In the genomic region with DNA sequence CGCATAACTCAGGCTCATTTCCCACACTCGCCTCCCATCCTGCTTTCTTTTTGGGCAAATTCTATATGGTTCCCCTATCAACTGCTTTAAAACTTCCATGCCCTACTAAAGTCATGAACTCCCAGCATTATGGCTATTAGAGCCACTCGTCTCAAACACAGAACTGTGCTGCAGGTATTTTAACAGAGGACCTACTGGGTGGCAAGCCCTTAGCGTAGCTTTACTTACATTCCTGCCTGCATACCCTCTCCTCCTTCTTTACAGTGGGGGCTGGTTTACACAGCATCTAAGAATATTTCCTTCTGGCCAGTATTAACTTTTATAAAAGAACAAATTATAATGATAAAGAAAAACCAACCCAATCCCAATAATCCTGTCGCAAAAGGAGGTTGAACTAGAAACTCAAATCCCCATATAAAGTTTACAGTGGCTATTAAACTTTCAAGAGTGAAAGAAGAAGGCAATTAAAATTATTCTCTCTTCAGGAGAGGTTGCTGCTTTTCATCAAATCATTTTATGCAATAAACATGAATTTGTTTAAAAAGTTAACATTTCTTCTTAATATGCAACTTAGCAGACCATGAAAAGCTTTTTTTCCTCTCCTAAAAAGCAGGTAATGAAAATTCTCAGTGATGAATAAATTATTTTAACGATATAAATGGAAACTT, we compare ENCODE assay signal across 1 cellular context.
TF ChIP-seq lines count a peak whose summit lies in the region.

No MANE protein-coding gene starts in this region.

TF ChIP-seq in WTC11, 78 proteins besides CTCF, POLR2A, EP300 and RAD21 (continued from another document):
- TF ChIP-seq ZNF532 (CRISPR knock-in tag; IDR thresholded peaks at IDR 0.05; ENCODE audit: borderline replicate concordance) (no peak), JAZF1 (CRISPR knock-in tag; IDR thresholded peaks at IDR 0.05) (no peak), ZBTB21 (CRISPR knock-in tag; IDR thresholded peaks at IDR 0.05; ENCODE audit: borderline replicate concordance) (no peak), RELA (CRISPR knock-in tag; IDR thresholded peaks at IDR 0.05; ENCODE audit: borderline replicate concordance) (no peak), NFE2L1 (CRISPR knock-in tag; IDR thresholded peaks at IDR 0.05) (no peak), IRF1 (CRISPR knock-in tag; IDR thresholded peaks at IDR 0.05) (no peak), JUN (CRISPR knock-in tag; IDR thresholded peaks at IDR 0.05) (no peak), NFYB (CRISPR knock-in tag; conservative IDR thresholded peaks at IDR 0.05; ENCODE audit: low read depth) (no peak)
- TF ChIP-seq, protein P1, sequence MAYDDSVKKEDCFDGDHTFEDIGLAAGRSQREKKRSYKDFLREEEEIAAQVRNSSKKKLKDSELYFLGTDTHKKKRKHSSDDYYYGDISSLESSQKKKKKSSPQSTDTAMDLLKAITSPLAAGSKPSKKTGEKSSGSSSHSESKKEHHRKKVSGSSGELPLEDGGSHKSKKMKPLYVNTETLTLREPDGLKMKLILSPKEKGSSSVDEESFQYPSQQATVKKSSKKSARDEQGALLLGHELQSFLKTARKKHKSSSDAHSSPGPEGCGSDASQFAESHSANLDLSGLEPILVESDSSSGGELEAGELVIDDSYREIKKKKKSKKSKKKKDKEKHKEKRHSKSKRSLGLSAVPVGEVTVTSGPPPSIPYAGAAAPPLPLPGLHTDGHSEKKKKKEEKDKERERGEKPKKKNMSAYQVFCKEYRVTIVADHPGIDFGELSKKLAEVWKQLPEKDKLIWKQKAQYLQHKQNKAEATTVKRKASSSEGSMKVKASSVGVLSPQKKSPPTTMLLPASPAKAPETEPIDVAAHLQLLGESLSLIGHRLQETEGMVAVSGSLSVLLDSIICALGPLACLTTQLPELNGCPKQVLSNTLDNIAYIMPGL (CRISPR knock-in tag; IDR thresholded peaks at IDR 0.05): no peak
- TF ChIP-seq, protein P2, sequence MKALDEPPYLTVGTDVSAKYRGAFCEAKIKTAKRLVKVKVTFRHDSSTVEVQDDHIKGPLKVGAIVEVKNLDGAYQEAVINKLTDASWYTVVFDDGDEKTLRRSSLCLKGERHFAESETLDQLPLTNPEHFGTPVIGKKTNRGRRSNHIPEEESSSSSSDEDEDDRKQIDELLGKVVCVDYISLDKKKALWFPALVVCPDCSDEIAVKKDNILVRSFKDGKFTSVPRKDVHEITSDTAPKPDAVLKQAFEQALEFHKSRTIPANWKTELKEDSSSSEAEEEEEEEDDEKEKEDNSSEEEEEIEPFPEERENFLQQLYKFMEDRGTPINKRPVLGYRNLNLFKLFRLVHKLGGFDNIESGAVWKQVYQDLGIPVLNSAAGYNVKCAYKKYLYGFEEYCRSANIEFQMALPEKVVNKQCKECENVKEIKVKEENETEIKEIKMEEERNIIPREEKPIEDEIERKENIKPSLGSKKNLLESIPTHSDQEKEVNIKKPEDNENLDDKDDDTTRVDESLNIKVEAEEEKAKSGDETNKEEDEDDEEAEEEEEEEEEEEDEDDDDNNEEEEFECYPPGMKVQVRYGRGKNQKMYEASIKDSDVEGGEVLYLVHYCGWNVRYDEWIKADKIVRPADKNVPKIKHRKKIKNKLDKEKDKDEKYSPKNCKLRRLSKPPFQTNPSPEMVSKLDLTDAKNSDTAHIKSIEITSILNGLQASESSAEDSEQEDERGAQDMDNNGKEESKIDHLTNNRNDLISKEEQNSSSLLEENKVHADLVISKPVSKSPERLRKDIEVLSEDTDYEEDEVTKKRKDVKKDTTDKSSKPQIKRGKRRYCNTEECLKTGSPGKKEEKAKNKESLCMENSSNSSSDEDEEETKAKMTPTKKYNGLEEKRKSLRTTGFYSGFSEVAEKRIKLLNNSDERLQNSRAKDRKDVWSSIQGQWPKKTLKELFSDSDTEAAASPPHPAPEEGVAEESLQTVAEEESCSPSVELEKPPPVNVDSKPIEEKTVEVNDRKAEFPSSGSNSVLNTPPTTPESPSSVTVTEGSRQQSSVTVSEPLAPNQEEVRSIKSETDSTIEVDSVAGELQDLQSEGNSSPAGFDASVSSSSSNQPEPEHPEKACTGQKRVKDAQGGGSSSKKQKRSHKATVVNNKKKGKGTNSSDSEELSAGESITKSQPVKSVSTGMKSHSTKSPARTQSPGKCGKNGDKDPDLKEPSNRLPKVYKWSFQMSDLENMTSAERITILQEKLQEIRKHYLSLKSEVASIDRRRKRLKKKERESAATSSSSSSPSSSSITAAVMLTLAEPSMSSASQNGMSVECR (CRISPR knock-in tag; IDR thresholded peaks at IDR 0.05; ENCODE audit: borderline replicate concordance): no peak
- TF ChIP-seq, protein P3, sequence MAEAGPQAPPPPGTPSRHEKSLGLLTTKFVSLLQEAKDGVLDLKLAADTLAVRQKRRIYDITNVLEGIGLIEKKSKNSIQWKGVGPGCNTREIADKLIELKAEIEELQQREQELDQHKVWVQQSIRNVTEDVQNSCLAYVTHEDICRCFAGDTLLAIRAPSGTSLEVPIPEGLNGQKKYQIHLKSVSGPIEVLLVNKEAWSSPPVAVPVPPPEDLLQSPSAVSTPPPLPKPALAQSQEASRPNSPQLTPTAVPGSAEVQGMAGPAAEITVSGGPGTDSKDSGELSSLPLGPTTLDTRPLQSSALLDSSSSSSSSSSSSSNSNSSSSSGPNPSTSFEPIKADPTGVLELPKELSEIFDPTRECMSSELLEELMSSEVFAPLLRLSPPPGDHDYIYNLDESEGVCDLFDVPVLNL (CRISPR knock-in tag; IDR thresholded peaks at IDR 0.05; ENCODE audit: borderline replicate concordance, low read depth): no peak
